Comparison of ENCODE assay signal across 3 cellular contexts in genomic region chr11:111499483-111499882, GRCh38.
TF ChIP-seq lines count a peak whose summit lies in the region.

No MANE protein-coding gene starts in this region.

TF ChIP-seq in HepG2, 621 proteins besides CTCF, POLR2A, EP300 and RAD21:
- TF ChIP-seq ZXDC (CRISPR knock-in tag; IDR thresholded peaks at IDR 0.05), result no peak
- peak; percentile 82 for TF ChIP-seq ATF7 (IDR thresholded peaks at IDR 0.05)
- no peak for TF ChIP-seq ATF7 (CRISPR knock-in tag; IDR thresholded peaks at IDR 0.05)

TF ChIP-seq in IMR-90, 13 proteins besides CTCF, POLR2A, EP300 and RAD21:
- no peak for TF ChIP-seq MAZ (IDR thresholded peaks at IDR 0.05; ENCODE audit: borderline replicate concordance, low read depth, low read length)
- TF ChIP-seq MXI1 (IDR thresholded peaks at IDR 0.05; ENCODE audit: borderline replicate concordance, low read depth, low read length), result no peak
- no peak for TF ChIP-seq SMC3 (IDR thresholded peaks at IDR 0.05; ENCODE audit: low read depth, low read length)
- no peak for TF ChIP-seq USF2 (IDR thresholded peaks at IDR 0.05; ENCODE audit: low read depth, low read length)
- no peak for TF ChIP-seq RFX5 (IDR thresholded peaks at IDR 0.05; ENCODE audit: low read depth, low read length)
- no peak for TF ChIP-seq FOS (IDR thresholded peaks at IDR 0.05; ENCODE audit: low read depth, low read length)
- no peak for TF ChIP-seq RCOR1 (IDR thresholded peaks at IDR 0.05; ENCODE audit: insufficient replicate concordance, low read length)
- TF ChIP-seq BHLHE40 (IDR thresholded peaks at IDR 0.05; ENCODE audit: low read depth, low read length), result no peak
- TF ChIP-seq CEBPB (IDR thresholded peaks at IDR 0.05; ENCODE audit: low read depth, low read length), result no peak
- no peak for TF ChIP-seq ELK1 (IDR thresholded peaks at IDR 0.05; ENCODE audit: borderline replicate concordance, low read depth, low read length)
- TF ChIP-seq MAFK (IDR thresholded peaks at IDR 0.05; ENCODE audit: low read depth, low read length), result no peak
- no peak for TF ChIP-seq NFE2L2 (IDR thresholded peaks at IDR 0.05; ENCODE audit: low read depth, low read length)
- TF ChIP-seq CHD1 (IDR thresholded peaks at IDR 0.05; ENCODE audit: low read depth, low read length), result no peak
TF ChIP-seq in IMR-90: peak in this region for 0.

TF ChIP-seq in WTC11, 78 proteins besides CTCF, POLR2A, EP300 and RAD21:
- TF ChIP-seq HMGA2 (CRISPR knock-in tag; IDR thresholded peaks at IDR 0.05) (no peak), STAT6 (CRISPR knock-in tag; conservative IDR thresholded peaks at IDR 0.05; ENCODE audit: low read depth) (no peak), CBFB (CRISPR knock-in tag; IDR thresholded peaks at IDR 0.05; ENCODE audit: low read depth) (no peak), ZNF396 (CRISPR knock-in tag; IDR thresholded peaks at IDR 0.05; ENCODE audit: borderline replicate concordance) (no peak), E2F4 (CRISPR knock-in tag; IDR thresholded peaks at IDR 0.05; ENCODE audit: borderline replicate concordance, low read depth) (no peak), NFE2L1 (CRISPR knock-in tag; IDR thresholded peaks at IDR 0.05) (no peak), PRRX2 (CRISPR knock-in tag; IDR thresholded peaks at IDR 0.05) (no peak), ATF1 (CRISPR knock-in tag; IDR thresholded peaks at IDR 0.05) (no peak), KAT7 (CRISPR knock-in tag; IDR thresholded peaks at IDR 0.05; ENCODE audit: borderline replicate concordance) (no peak), ERG (CRISPR knock-in tag; IDR thresholded peaks at IDR 0.05) (no peak), PRDM15 (CRISPR knock-in tag; IDR thresholded peaks at IDR 0.05) (no peak), ZNF263 (CRISPR knock-in tag; IDR thresholded peaks at IDR 0.05; ENCODE audit: low read depth) (no peak), NR2C2 (CRISPR knock-in tag; IDR thresholded peaks at IDR 0.05) (no peak), HMGXB4 (CRISPR knock-in tag; IDR thresholded peaks at IDR 0.05) (no peak), ZNF423 (CRISPR knock-in tag; IDR thresholded peaks at IDR 0.05) (no peak), FOXJ3 (CRISPR knock-in tag; IDR thresholded peaks at IDR 0.05; ENCODE audit: borderline replicate concordance) (no peak), ZNF317 (CRISPR knock-in tag; IDR thresholded peaks at IDR 0.05; ENCODE audit: borderline replicate concordance, low read depth) (no peak), TEAD4 (CRISPR knock-in tag; IDR thresholded peaks at IDR 0.05) (no peak)
TF ChIP-seq in WTC11: peak in this region for 0.
